10 cellular contexts compared by ENCODE assay signal in the genomic region with DNA sequence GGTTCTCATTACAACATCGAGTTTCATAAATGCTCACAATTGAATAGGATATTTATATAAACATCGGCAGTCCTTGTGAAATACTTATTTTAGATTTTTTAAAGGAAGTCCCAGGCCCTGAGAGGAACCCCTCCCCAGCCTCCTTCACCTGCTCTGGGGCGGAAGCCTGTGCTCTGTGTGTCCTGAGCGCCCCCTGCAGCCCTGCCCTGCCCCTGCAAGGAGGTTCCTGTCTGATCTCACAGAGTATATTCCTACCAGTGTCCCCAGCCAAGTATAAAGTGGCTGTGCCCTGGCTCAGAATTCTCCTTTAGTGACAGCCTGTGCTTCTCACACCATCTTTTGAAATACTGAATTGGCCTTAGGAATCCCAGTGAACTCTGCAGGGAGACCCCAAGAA.
DNase-seq lines count a peak whose midpoint lies in the region; ATAC-seq and TF ChIP-seq lines count a peak whose summit lies in the region.
"Had no signal": no experiment of that assay in that cellular context is flagged by ENCODE, and none has a peak within 500 bp of the region (broad histone marks: within the 10 kb centered on the region; RNA-seq: fewer than 3 reads in every experiment).

No MANE protein-coding gene starts in this region.

- H3K36me3 Mint-ChIP-seq in CD14-positive monocyte, result no peaks in the 10 kb centered on the region
- H3K36me3 Mint-ChIP-seq in activated T-cell treated with anti-CD3 and anti-CD28 coated beads, Interleukin-2, amount 50 U/mL, for 4 hours (ENCODE audit: insufficient read depth), result no peaks in the 10 kb centered on the region

- no peaks in the 10 kb centered on the region for H3K9me3 Mint-ChIP-seq in CD14-positive monocyte
- H3K9me3 Mint-ChIP-seq in activated T-cell treated with anti-CD3 and anti-CD28 coated beads, Interleukin-2, amount 50 U/mL, for 4 hours, result no peaks in the 10 kb centered on the region

- H3K4me3 ChIP-seq in spleen, result no peak overlapping the region
- no peak overlapping the region for H3K4me3 ChIP-seq in thyroid gland (replicated peaks in 1 of 3)
- H3K4me3 ChIP-seq in right atrium auricular region, result no peak overlapping the region
- H3K4me3 ChIP-seq: HAP-1 had no signal

- no peak for DNase-seq in CD14-positive monocyte (ENCODE audit: low spot score)
- DNase-seq in OCI-M1 (lab: John Stamatoyannopoulos, UW), result peak; percentile 1
- peak; percentile 68 for DNase-seq in activated T-cell treated with anti-CD3 and anti-CD28 coated beads, Interleukin-2, amount 50 U/mL, for 4 hours
- peak; percentile 83 for DNase-seq in spleen
- no peak for DNase-seq in thyroid gland
- DNase-seq in right atrium auricular region (ENCODE audit: low spot score), result no peak
- DNase-seq: NCI-H1048 had no signal

- peak; percentile 50 for TF ChIP-seq CTCF in CD14-positive monocyte (IDR thresholded peaks at IDR 0.05)
- peak in 7 of 11 experiments; percentile 12 to 67 (median 54) for TF ChIP-seq CTCF in spleen (IDR thresholded peaks at IDR 0.05 in 8 of 11, conservative IDR thresholded peaks at IDR 0.05 in 3 of 11)
- no peak for TF ChIP-seq CTCF in thyroid gland (IDR thresholded peaks at IDR 0.05)
- TF ChIP-seq CTCF in right atrium auricular region (IDR thresholded peaks at IDR 0.05), result no peak

- H3K27ac ChIP-seq in spleen (no peak overlapping the region), thyroid gland (no peak overlapping the region), right atrium auricular region (no peak overlapping the region)

- H3K9me3 ChIP-seq in spleen (no peaks in the 10 kb centered on the region), thyroid gland (no peaks in the 10 kb centered on the region), right atrium auricular region (no peaks in the 10 kb centered on the region)
- H3K9me3 ChIP-seq: HAP-1 had no signal

- TF ChIP-seq POLR2A in spleen (IDR thresholded peaks at IDR 0.05), result no peak
- TF ChIP-seq POLR2A in thyroid gland (IDR thresholded peaks at IDR 0.05), result no peak

- WGBS in spleen, 5 donors, result 24 to 32% (median 26%) methylated on average over 4 of the region's 4 CpGs
- WGBS in thyroid gland, 2 donors, result 38 to 41% methylated on average over 4 of the region's 4 CpGs

- H3K27ac Mint-ChIP-seq in CD14-positive monocyte, result no peak overlapping the region

- no peak overlapping the region for H3K4me3 Mint-ChIP-seq in CD14-positive monocyte
- H3K4me3 Mint-ChIP-seq in activated T-cell treated with anti-CD3 and anti-CD28 coated beads, Interleukin-2, amount 50 U/mL, for 4 hours, result no peak overlapping the region

- ATAC-seq in activated T-cell treated with anti-CD3 and anti-CD28 coated beads, Interleukin-2, amount 50 U/mL, for 4 hours, result peak; percentile 30 to 72
- no peak for ATAC-seq in GM18870 (IDR thresholded peaks at IDR 0.05; ENCODE audit: unreplicated experiment)
- no peak for ATAC-seq in GM21526 (IDR thresholded peaks at IDR 0.05; ENCODE audit: low FRiP score, unreplicated experiment)

- peaks cover 0 to 6% (median 3%) of the 10 kb centered on the region in 3 donors for H3K27me3 Mint-ChIP-seq in CD14-positive monocyte (ENCODE audit: low read depth in 3 of 3)
- peaks cover 4% of the 10 kb centered on the region for H3K27me3 Mint-ChIP-seq in activated T-cell treated with anti-CD3 and anti-CD28 coated beads, Interleukin-2, amount 50 U/mL, for 4 hours (ENCODE audit: low read depth)

- no peaks in the 10 kb centered on the region for H3K4me1 Mint-ChIP-seq in CD14-positive monocyte
- peaks cover 30% of the 10 kb centered on the region for H3K4me1 Mint-ChIP-seq in activated T-cell treated with anti-CD3 and anti-CD28 coated beads, Interleukin-2, amount 50 U/mL, for 4 hours (ENCODE audit: low read depth)

- H3K27me3 ChIP-seq in spleen (replicated peaks in 1 of 7) (peaks cover 0 to 9% (median 0%) of the 10 kb centered on the region in 7 donors), thyroid gland (no peaks in the 10 kb centered on the region), right atrium auricular region (no peaks in the 10 kb centered on the region)

- intact Hi-C loops in CD14-positive monocyte (cut with micrococcal nuclease) (no loop called here), spleen (cut with DNase I; ENCODE audit: low total_unique reads) (no loop called here), thyroid gland (cut with DNase I) (no loop called here)

- H3K36me3 ChIP-seq in spleen (no peaks in the 10 kb centered on the region), thyroid gland (no peaks in the 10 kb centered on the region), right atrium auricular region (no peaks in the 10 kb centered on the region)
- H3K36me3 ChIP-seq: HAP-1 had no signal

- peaks cover 0 to 22% (median 13%) of the 10 kb centered on the region in 6 donors for H3K4me1 ChIP-seq in spleen
- H3K4me1 ChIP-seq in thyroid gland, result no peaks in the 10 kb centered on the region
- no peaks in the 10 kb centered on the region for H3K4me1 ChIP-seq in right atrium auricular region
- H3K4me1 ChIP-seq: HAP-1 had no signal

Comparison
In these comparisons a context has a peak if more than half of its experiments do, and no peak if none do; other contexts are left out.
1. DNase-seq: peak in OCI-M1 (single experiment), activated T-cell treated with anti-CD3 and anti-CD28 coated beads, Interleukin-2, amount 50 U/mL, for 4 hours (single experiment) and spleen (single experiment); none in CD14-positive monocyte (single experiment), thyroid gland (0 of 2) and right atrium auricular region (single experiment).
2. CTCF ChIP-seq: peak in CD14-positive monocyte (single experiment) and spleen (7 of 11); none in thyroid gland (0 of 6) and right atrium auricular region (0 of 2).
3. ATAC-seq: peak in activated T-cell treated with anti-CD3 and anti-CD28 coated beads, Interleukin-2, amount 50 U/mL, for 4 hours (2 of 2); none in GM18870 (single experiment) and GM21526 (single experiment).